2 cellular contexts compared by ENCODE assay signal in genomic region chr17:75239214-75239613, GRCh38.
TF ChIP-seq lines count a peak whose summit lies in the region.

No MANE protein-coding gene starts in this region.

TF ChIP-seq in HepG2, 621 proteins besides CTCF, POLR2A, EP300 and RAD21:
- TF ChIP-seq ZNF24 (IDR thresholded peaks at IDR 0.05) (no peak), NCOA2 (CRISPR knock-in tag; IDR thresholded peaks at IDR 0.05) (no peak), AGO2 (optimal IDR thresholded peaks at IDR 0.05; ENCODE audit: low read depth, low read length) (peak; percentile 89), MYC (CRISPR knock-in tag; IDR thresholded peaks at IDR 0.05; ENCODE audit: borderline replicate concordance) (0 out of 2 replicates have a peak, but pooled peaks have one; percentile 1), MTA3 (CRISPR knock-in tag; IDR thresholded peaks at IDR 0.05) (no peak), ZNF335 (CRISPR knock-in tag; IDR thresholded peaks at IDR 0.05) (0 out of 2 replicates have a peak, but pooled peaks have one; percentile 2), POLR2G (IDR thresholded peaks at IDR 0.05; ENCODE audit: low read depth, low read length) (0 out of 2 replicates have a peak, but pooled peaks have one; percentile 41), ZC3H13 (CRISPR knock-in tag; IDR thresholded peaks at IDR 0.05) (no peak; the same call in 1 of the 2 replicates), AGO1 (IDR thresholded peaks at IDR 0.05; ENCODE audit: low read depth, low read length, poor library complexity, severe bottlenecking) (peak; percentile 73), ZNF512 (CRISPR knock-in tag; IDR thresholded peaks at IDR 0.05) (0 out of 2 replicates have a peak, but pooled peaks have one; percentile 63), EED (CRISPR knock-in tag; IDR thresholded peaks at IDR 0.05) (no peak), PAX8 (CRISPR knock-in tag; IDR thresholded peaks at IDR 0.05; ENCODE audit: borderline replicate concordance) (no peak)
TF ChIP-seq in HepG2: peak in this region for 6.

TF ChIP-seq in WTC11, 78 proteins besides CTCF, POLR2A, EP300 and RAD21:
- TF ChIP-seq MAX (CRISPR knock-in tag; IDR thresholded peaks at IDR 0.05): 0 out of 2 replicates have a peak, but pooled peaks have one; percentile 3
- TF ChIP-seq ZNF281 (CRISPR knock-in tag; IDR thresholded peaks at IDR 0.05): no peak
- no peak for TF ChIP-seq ZNF532 (CRISPR knock-in tag; IDR thresholded peaks at IDR 0.05; ENCODE audit: borderline replicate concordance)
